18 cellular contexts compared by ENCODE assay signal in the genomic region with DNA sequence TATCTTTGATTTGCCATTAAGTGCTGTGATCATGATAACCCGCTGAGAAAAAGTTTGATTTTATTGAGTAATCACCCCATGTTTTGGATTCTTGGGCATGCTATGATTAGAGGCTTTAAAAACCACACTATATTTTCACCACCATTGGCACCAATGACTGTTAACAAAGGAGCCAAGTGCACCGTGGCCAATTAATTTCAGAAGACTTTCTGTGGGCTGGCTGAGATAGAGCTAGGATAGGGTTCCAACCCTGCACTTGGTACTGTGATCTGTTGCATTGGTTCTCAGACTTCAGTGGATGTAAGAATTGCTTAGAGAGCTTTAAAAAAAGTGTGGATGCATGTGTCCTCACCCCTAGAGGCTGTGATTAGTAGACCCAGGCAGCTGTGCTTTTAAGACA. TPM values are rescaled to one million over a fixed set of nuclear protein-coding genes. Genes with fewer than 3 reads are reported as not detected.
A peak's percentile ranks its signal among the peaks of the same experiment; 100 is the strongest.
DNase-seq lines count a peak whose midpoint lies in the region; ATAC-seq, FAIRE-seq and TF ChIP-seq lines count a peak whose summit lies in the region.
"Had no signal": no experiment of that assay in that cellular context is flagged by ENCODE, and none has a peak within 500 bp of the region (broad histone marks: within the 10 kb centered on the region; RNA-seq: fewer than 3 reads in every experiment).

No MANE protein-coding gene starts in this region.

- H3K27ac Mint-ChIP-seq in astrocyte (ENCODE audit: unreplicated experiment): no peak overlapping the region
- H3K27ac Mint-ChIP-seq: CD4-positive, alpha-beta memory T cell; H9 had no signal

- peaks cover 13% of the 10 kb centered on the region for H3K36me3 Mint-ChIP-seq in astrocyte (ENCODE audit: low read depth, unreplicated experiment)

- H3K27me3 ChIP-seq in astrocyte (ENCODE audit: insufficient read depth, low read length): no peaks in the 10 kb centered on the region

- H3K79me2 ChIP-seq in astrocyte (ENCODE audit: insufficient read depth, low read length): no peaks in the 10 kb centered on the region

- no peak overlapping the region for H3K27ac ChIP-seq in astrocyte (ENCODE audit: low read depth, low read length)
- H3K27ac ChIP-seq: C4-2B had no signal

- ATAC-seq in sciatic nerve (peak; percentile 62), HG02840 (IDR thresholded peaks at IDR 0.05; ENCODE audit: low FRiP score, unreplicated experiment) (no peak), GM21723 (IDR thresholded peaks at IDR 0.05; ENCODE audit: unreplicated experiment) (no peak)
- ATAC-seq: GM12878 had no signal

- H3K4me2 ChIP-seq in astrocyte (ENCODE audit: low read length): no peak overlapping the region

- no peak overlapping the region for H3K9ac ChIP-seq in astrocyte (ENCODE audit: low read length)

- no peak overlapping the region for H2AFZ ChIP-seq in astrocyte (ENCODE audit: low read depth, low read length)

- no peaks in the 10 kb centered on the region for H4K20me1 ChIP-seq in astrocyte (ENCODE audit: insufficient read depth, low read length)

- intact Hi-C loops in sciatic nerve (cut with DNase I): no loop called here

- H3K4me3 Mint-ChIP-seq in astrocyte (ENCODE audit: unreplicated experiment): no peak overlapping the region
- H3K4me3 Mint-ChIP-seq: CD4-positive, alpha-beta memory T cell; H9 had no signal

- H3K4me1 Mint-ChIP-seq in astrocyte (ENCODE audit: low read depth, unreplicated experiment): peaks cover 3% of the 10 kb centered on the region
- H3K4me1 Mint-ChIP-seq: CD4-positive, alpha-beta memory T cell; H9 had no signal

- no peaks in the 10 kb centered on the region for H3K9me3 Mint-ChIP-seq in astrocyte (ENCODE audit: unreplicated experiment)
- H3K9me3 Mint-ChIP-seq: CD4-positive, alpha-beta memory T cell; H9 had no signal

- no peaks in the 10 kb centered on the region for H3K27me3 Mint-ChIP-seq in astrocyte (ENCODE audit: low read depth, unreplicated experiment)
- H3K27me3 Mint-ChIP-seq: CD4-positive, alpha-beta memory T cell had no signal

- no peaks in the 10 kb centered on the region for H3K9me3 ChIP-seq in astrocyte (ENCODE audit: insufficient read depth, low read depth, low read length)

- no peak overlapping the region for H3K4me3 ChIP-seq in AG10803 (ENCODE audit: low read length)
- no peak overlapping the region for H3K4me3 ChIP-seq in astrocyte (ENCODE audit: insufficient read depth, low read depth, low read length)
- H3K4me3 ChIP-seq: GM12878 had no signal

- H3K36me3 ChIP-seq in astrocyte (ENCODE audit: insufficient read depth, low read length): peaks cover 22% of the 10 kb centered on the region

- peaks cover 6% of the 10 kb centered on the region for H3K4me1 ChIP-seq in astrocyte (ENCODE audit: insufficient read depth, low read length)

- peak; percentile 55 for DNase-seq in AG10803 (ENCODE audit: low read depth)
- peak; percentile 7 for DNase-seq in astrocyte (ENCODE audit: low read depth)
- DNase-seq in fibroblast of gingiva (ENCODE audit: low read depth): peak; percentile 14
- no peak for DNase-seq in sciatic nerve (ENCODE audit: low spot score)
- DNase-seq in T-helper 1 cell: no peak
- DNase-seq in NCI-H226: no peak
- DNase-seq: 8988T; AML-193; CD4-positive, alpha-beta memory T cell; DMS153; DMS79; GDM1; H9 had no signal

- FAIRE-seq in astrocyte (lab: Jason Lieb, UNC): no peak
- FAIRE-seq: GM12878, H1 had no signal

- TF ChIP-seq CTCF in AG10803 (conservative IDR thresholded peaks at IDR 0.05; ENCODE audit: low read length) (no peak), astrocyte (IDR thresholded peaks at IDR 0.05; ENCODE audit: insufficient read depth, low read depth, low read length) (no peak)

RNA-seq across cellular contexts. Expression of gene OCRL, which starts 32.4 kb away (rescaled TPM):
- total RNA-seq in astrocyte: 36.1 and 36.2 TPM in 2 replicates
- 21.4 TPM for total RNA-seq in sciatic nerve

RNA-seq across cellular contexts. Expression of gene SMARCA1, which starts 49.1 kb away (rescaled TPM):
- 104 and 107 TPM in 2 replicates for total RNA-seq in astrocyte
- 50.3 TPM for total RNA-seq in sciatic nerve

Comparison
In these comparisons a context has a peak if more than half of its experiments do, and no peak if none do; other contexts are left out.
1. DNase-seq: peak in AG10803 (single experiment), astrocyte (single experiment) and fibroblast of gingiva (single experiment); none in sciatic nerve (single experiment), T-helper 1 cell (0 of 5) and NCI-H226 (single experiment).